15 cellular contexts compared by ENCODE assay signal in genomic region chr18:34643982-34644381, GRCh38.
DNase-seq lines count a peak whose midpoint lies in the region; ATAC-seq, FAIRE-seq and TF ChIP-seq lines count a peak whose summit lies in the region.
"Had no signal": no experiment of that assay in that cellular context is flagged by ENCODE, and none has a peak within 500 bp of the region (broad histone marks: within the 10 kb centered on the region; RNA-seq: fewer than 3 reads in every experiment).

No MANE protein-coding gene starts in this region.

- no peak for TF ChIP-seq POLR2A in gastroesophageal sphincter (IDR thresholded peaks at IDR 0.05)

- peaks cover 2 to 59% (median 18%) of the 10 kb centered on the region in 3 donors for H3K4me1 ChIP-seq in gastroesophageal sphincter

- TF ChIP-seq CTCF in cardiac fibroblast (IDR thresholded peaks at IDR 0.05; ENCODE audit: low read depth, low read length) (no peak), gastroesophageal sphincter (IDR thresholded peaks at IDR 0.05) (peak in 3 of 4 experiments; percentile 41 to 48 (median 44))

- WGBS in gastroesophageal sphincter (ENCODE audit: low coverage in 1 of 2), 2 donors = 6 to 25% methylated on average over 2 of the region's 2 CpGs

- TF ChIP-seq EP300 in gastroesophageal sphincter (IDR thresholded peaks at IDR 0.05) = no peak

- no peaks in the 10 kb centered on the region for H3K36me3 ChIP-seq in gastroesophageal sphincter
- H3K36me3 ChIP-seq: BLaER1 treated with 17β-estradiol and CSF1 and Interleukin-3, amounts not matched to agents 10 nM and 100 nM had no signal

- H3K9me3 ChIP-seq in gastroesophageal sphincter = no peaks in the 10 kb centered on the region

- FAIRE-seq in A204.1 (lab: Jason Lieb, UNC) = peak; percentile 87

- H3K27me3 ChIP-seq in gastroesophageal sphincter = no peaks in the 10 kb centered on the region
- H3K27me3 ChIP-seq: BLaER1 treated with 17β-estradiol and CSF1 and Interleukin-3, amounts not matched to agents 10 nM and 100 nM had no signal

- peak overlapping the region; percentile 57 to 69 (median 62) for H3K27ac ChIP-seq in gastroesophageal sphincter
- H3K27ac ChIP-seq: BLaER1 treated with 17β-estradiol and CSF1 and Interleukin-3, amounts not matched to agents 10 nM and 100 nM; PC-9 had no signal

- H3K4me3 ChIP-seq in cardiac fibroblast (replicated peaks in 1 of 2; ENCODE audit: low read depth in 2 of 2, low read length in 2 of 2) (no peak overlapping the region), gastroesophageal sphincter (no peak overlapping the region)
- H3K4me3 ChIP-seq: BLaER1 treated with 17β-estradiol and CSF1 and Interleukin-3, amounts not matched to agents 10 nM and 100 nM; PC-9 had no signal

- DNase-seq in COR-L47 (lab: John Stamatoyannopoulos, UW) = peak; percentile 12
- peak; percentile 33 to 45 for DNase-seq in cardiac fibroblast (ENCODE audit: low read depth in 2 of 2)
- DNase-seq in KG1 (lab: John Stamatoyannopoulos, UW) = no peak
- no peak for DNase-seq in NCI-H187 treated with DMSO at 0.1 percent for 48 hours (lab: John Stamatoyannopoulos, UW)
- no peak for DNase-seq in GM19240 (ENCODE audit: insufficient read length, low spot score)
- no peak for DNase-seq in DMS 273 (lab: John Stamatoyannopoulos, UW; ENCODE audit: unreplicated experiment)
- DNase-seq: activated CD4-positive, alpha-beta memory T cell treated with anti-CD3 and anti-CD28 coated beads, Interleukin-2, amount 10 ng/mL, durations not matched to agents 7 days and 5 days; activated T-cell treated with anti-CD3 and anti-CD28 coated beads, Interleukin-2, amount 50 U/mL, for 48 hours; DMS53; naive B cell; PC-9; stimulated activated CD4-positive, alpha-beta T cell treated with anti-CD3 and anti-CD28 coated beads, Interleukin-15, amount 100 ng/mL, for 24 hours had no signal

- no peak for ATAC-seq in gastroesophageal sphincter

Comparison
In these comparisons a context has a peak if more than half of its experiments do, and no peak if none do; other contexts are left out.
1. DNase-seq: peak in COR-L47 (single experiment) and cardiac fibroblast (2 of 2); none in KG1 (single experiment), NCI-H187 treated with DMSO at 0.1 percent for 48 hours (single experiment), GM19240 (single experiment) and DMS 273 (single experiment).